ENCODE assay signal across 1 cellular context in genomic region chr9:34380511-34381315, GRCh38.
TF ChIP-seq lines count a peak whose summit lies in the region.

No MANE protein-coding gene starts in this region.

TF ChIP-seq in WTC11, 78 proteins besides CTCF, POLR2A, EP300 and RAD21 (continued from another document):
- peak; percentile 87 for TF ChIP-seq ZNF232 (CRISPR knock-in tag; IDR thresholded peaks at IDR 0.05)
- no peak; the same call in 1 of the 2 replicates for TF ChIP-seq NFE2L1 (CRISPR knock-in tag; IDR thresholded peaks at IDR 0.05)
- TF ChIP-seq IRF1 (CRISPR knock-in tag; IDR thresholded peaks at IDR 0.05) = 0 out of 2 replicates have a peak, but pooled peaks have one; percentile 64
- peak; percentile 71; the same call in 1 of the 2 replicates for TF ChIP-seq TP53 (CRISPR knock-in tag; IDR thresholded peaks at IDR 0.05)
- TF ChIP-seq FOXP4 (CRISPR knock-in tag; IDR thresholded peaks at IDR 0.05) = peak; percentile 49; the same call in 1 of the 2 replicates
- no peak for TF ChIP-seq ZSCAN18 (CRISPR knock-in tag; IDR thresholded peaks at IDR 0.05)
- no peak for TF ChIP-seq ELF4 (CRISPR knock-in tag; IDR thresholded peaks at IDR 0.05; ENCODE audit: low read depth)
- TF ChIP-seq NR3C1 (CRISPR knock-in tag; conservative IDR thresholded peaks at IDR 0.05; ENCODE audit: low read depth) = 0 out of 2 replicates have a peak, but pooled peaks have one; percentile 56
- TF ChIP-seq ZBTB43 (CRISPR knock-in tag; IDR thresholded peaks at IDR 0.05) = peak; percentile 59; the same call in 1 of the 2 replicates
- TF ChIP-seq FOXK1 (CRISPR knock-in tag; IDR thresholded peaks at IDR 0.05) = peak; percentile 53; the same call in 1 of the 2 replicates
- TF ChIP-seq AR (CRISPR knock-in tag; IDR thresholded peaks at IDR 0.05) = no peak
- TF ChIP-seq ATF6 (CRISPR knock-in tag; IDR thresholded peaks at IDR 0.05) = no peak
- TF ChIP-seq TEAD1 (CRISPR knock-in tag; IDR thresholded peaks at IDR 0.05) = peak; percentile 11; the same call in 1 of the 2 replicates
- no peak for TF ChIP-seq PRDM15 (CRISPR knock-in tag; IDR thresholded peaks at IDR 0.05)
- no peak for TF ChIP-seq OVOL2 (CRISPR knock-in tag; IDR thresholded peaks at IDR 0.05; ENCODE audit: borderline replicate concordance)
- TF ChIP-seq E2F5 (CRISPR knock-in tag; IDR thresholded peaks at IDR 0.05) = 0 out of 2 replicates have a peak, but pooled peaks have one; percentile 37
- TF ChIP-seq FOXP1 (CRISPR knock-in tag; IDR thresholded peaks at IDR 0.05; ENCODE audit: borderline replicate concordance) = peak; percentile 75
- 0 out of 2 replicates have a peak, but pooled peaks have one; percentile 8 for TF ChIP-seq ZNF138 (CRISPR knock-in tag; conservative IDR thresholded peaks at IDR 0.05)
- 0 out of 2 replicates have a peak, but pooled peaks have one; percentile 16 for TF ChIP-seq ZNF512 (CRISPR knock-in tag; IDR thresholded peaks at IDR 0.05; ENCODE audit: borderline replicate concordance)
- TF ChIP-seq HMGXB4 (CRISPR knock-in tag; IDR thresholded peaks at IDR 0.05) = 0 out of 2 replicates have a peak, but pooled peaks have one; percentile 17
- TF ChIP-seq MYBL2 (CRISPR knock-in tag; IDR thresholded peaks at IDR 0.05) = peak; percentile 88
- TF ChIP-seq MAX (CRISPR knock-in tag; IDR thresholded peaks at IDR 0.05) = peak; percentile 57; the same call in 1 of the 2 replicates
- peak; percentile 59; the same call in 1 of the 2 replicates for TF ChIP-seq GABPB1 (CRISPR knock-in tag; IDR thresholded peaks at IDR 0.05)
- TF ChIP-seq ZNF263 (CRISPR knock-in tag; IDR thresholded peaks at IDR 0.05; ENCODE audit: low read depth) = no peak
